In the genomic region with DNA sequence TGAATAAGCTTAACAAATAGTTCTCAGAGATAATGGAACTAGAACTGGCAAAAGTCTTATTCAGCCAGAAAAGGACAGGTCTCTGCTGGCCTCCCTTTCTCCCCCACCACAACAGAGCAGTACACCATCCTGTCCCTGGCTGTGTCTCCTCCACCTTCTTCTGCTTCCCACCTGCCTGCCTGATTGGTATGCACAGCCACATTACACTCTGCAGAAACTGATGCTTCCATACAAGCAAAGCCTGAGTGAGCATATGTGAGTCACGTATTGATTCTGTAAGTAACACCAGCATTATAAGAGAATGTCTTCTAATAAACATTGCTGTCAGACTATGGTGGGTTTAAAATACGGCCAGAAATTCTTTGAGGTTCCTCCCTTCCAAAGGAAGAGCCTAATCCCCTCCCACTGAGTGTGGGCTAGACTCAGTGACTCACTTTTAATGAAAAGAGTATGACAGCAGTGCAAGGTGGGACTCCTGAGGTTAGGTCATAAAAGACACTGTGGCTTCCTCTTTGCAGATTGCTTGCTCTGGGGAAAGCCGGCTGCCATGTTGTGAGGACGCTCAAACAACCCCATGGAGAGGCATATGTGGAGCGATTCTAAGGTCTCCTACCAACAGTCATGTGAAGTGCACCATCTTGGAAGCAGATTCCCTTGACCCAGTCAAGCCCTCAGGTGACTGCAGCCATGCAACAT, we compare ENCODE assay signal across 1 cellular context.
TF ChIP-seq lines count a peak whose summit lies in the region.

No MANE protein-coding gene starts in this region.

TF ChIP-seq in GM23338, 12 proteins besides CTCF, POLR2A, EP300 and RAD21 (continued from another document):
- TF ChIP-seq, protein P1, sequence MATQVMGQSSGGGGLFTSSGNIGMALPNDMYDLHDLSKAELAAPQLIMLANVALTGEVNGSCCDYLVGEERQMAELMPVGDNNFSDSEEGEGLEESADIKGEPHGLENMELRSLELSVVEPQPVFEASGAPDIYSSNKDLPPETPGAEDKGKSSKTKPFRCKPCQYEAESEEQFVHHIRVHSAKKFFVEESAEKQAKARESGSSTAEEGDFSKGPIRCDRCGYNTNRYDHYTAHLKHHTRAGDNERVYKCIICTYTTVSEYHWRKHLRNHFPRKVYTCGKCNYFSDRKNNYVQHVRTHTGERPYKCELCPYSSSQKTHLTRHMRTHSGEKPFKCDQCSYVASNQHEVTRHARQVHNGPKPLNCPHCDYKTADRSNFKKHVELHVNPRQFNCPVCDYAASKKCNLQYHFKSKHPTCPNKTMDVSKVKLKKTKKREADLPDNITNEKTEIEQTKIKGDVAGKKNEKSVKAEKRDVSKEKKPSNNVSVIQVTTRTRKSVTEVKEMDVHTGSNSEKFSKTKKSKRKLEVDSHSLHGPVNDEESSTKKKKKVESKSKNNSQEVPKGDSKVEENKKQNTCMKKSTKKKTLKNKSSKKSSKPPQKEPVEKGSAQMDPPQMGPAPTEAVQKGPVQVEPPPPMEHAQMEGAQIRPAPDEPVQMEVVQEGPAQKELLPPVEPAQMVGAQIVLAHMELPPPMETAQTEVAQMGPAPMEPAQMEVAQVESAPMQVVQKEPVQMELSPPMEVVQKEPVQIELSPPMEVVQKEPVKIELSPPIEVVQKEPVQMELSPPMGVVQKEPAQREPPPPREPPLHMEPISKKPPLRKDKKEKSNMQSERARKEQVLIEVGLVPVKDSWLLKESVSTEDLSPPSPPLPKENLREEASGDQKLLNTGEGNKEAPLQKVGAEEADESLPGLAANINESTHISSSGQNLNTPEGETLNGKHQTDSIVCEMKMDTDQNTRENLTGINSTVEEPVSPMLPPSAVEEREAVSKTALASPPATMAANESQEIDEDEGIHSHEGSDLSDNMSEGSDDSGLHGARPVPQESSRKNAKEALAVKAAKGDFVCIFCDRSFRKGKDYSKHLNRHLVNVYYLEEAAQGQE (IDR thresholded peaks at IDR 0.05; ENCODE audit: unreplicated experiment): no peak
- TF ChIP-seq CREB1 (CRISPR knock-in tag; IDR thresholded peaks at IDR 0.05; ENCODE audit: low read depth): no peak
- TF ChIP-seq STAT1 (IDR thresholded peaks at IDR 0.05; ENCODE audit: unreplicated experiment): no peak
- no peak for TF ChIP-seq JUNB (IDR thresholded peaks at IDR 0.05; ENCODE audit: unreplicated experiment)
- no peak for TF ChIP-seq NANOG (IDR thresholded peaks at IDR 0.05; ENCODE audit: borderline replicate concordance)
- no peak for TF ChIP-seq EZH2 (IDR thresholded peaks at IDR 0.05; ENCODE audit: low read depth, unreplicated experiment)
- TF ChIP-seq, protein P2, sequence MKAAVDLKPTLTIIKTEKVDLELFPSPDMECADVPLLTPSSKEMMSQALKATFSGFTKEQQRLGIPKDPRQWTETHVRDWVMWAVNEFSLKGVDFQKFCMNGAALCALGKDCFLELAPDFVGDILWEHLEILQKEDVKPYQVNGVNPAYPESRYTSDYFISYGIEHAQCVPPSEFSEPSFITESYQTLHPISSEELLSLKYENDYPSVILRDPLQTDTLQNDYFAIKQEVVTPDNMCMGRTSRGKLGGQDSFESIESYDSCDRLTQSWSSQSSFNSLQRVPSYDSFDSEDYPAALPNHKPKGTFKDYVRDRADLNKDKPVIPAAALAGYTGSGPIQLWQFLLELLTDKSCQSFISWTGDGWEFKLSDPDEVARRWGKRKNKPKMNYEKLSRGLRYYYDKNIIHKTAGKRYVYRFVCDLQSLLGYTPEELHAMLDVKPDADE (IDR thresholded peaks at IDR 0.05): no peak
- TF ChIP-seq ZNF331 (CRISPR knock-in tag; IDR thresholded peaks at IDR 0.05; ENCODE audit: low read depth): no peak
- no peak for TF ChIP-seq ZNF462 (CRISPR knock-in tag; IDR thresholded peaks at IDR 0.05)
